ENCODE assay signal across 24 cellular contexts in the genomic region with DNA sequence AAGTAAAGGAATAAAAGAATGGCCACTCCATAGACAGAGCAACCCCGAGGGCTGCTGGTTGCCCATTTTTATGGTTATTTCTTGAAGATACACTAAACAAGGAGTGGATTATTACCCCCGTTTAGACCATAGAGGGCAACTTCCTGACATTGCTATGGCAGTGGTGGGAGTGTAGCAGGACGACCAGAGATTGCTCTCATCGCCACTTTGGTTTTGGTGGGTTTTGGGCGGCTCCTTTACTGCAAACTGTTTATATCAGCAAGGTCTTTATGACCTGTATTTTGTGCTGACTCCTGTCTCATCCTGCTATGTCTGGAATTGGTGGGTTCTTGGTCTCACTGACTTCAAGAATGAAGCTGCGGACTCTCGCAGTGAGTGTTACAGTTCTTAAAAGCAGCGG.
"Had no signal": no experiment of that assay in that cellular context is flagged by ENCODE, and none has a peak within 500 bp of the region (broad histone marks: within the 10 kb centered on the region; RNA-seq: fewer than 3 reads in every experiment).

No MANE protein-coding gene starts in this region.

- H3K27me3 Mint-ChIP-seq: activated B cell treated with CpG ODN at 0.5 μM for 24 hours; activated CD4-positive, alpha-beta memory T cell treated with anti-CD3 and anti-CD28 coated beads for 36 hours; activated CD4-positive, alpha-beta T cell treated with anti-CD3 and anti-CD28 coated beads, Interleukin-2, amount 10 ng/mL, durations not matched to agents 7 days and 5 days; activated naive CD8-positive, alpha-beta T cell; brain had no signal

- H3K9me3 ChIP-seq: Peyer's patch, SJSA1 had no signal

- H3K27me3 ChIP-seq: Peyer's patch, SJSA1 had no signal

- H3K4me1 ChIP-seq: Peyer's patch had no signal

- H3K9me3 Mint-ChIP-seq: activated B cell treated with CpG ODN at 0.5 μM for 24 hours; activated CD4-positive, alpha-beta memory T cell treated with anti-CD3 and anti-CD28 coated beads for 36 hours; activated CD4-positive, alpha-beta T cell treated with anti-CD3 and anti-CD28 coated beads, Interleukin-2, amount 10 ng/mL, durations not matched to agents 7 days and 5 days; activated T-cell treated with anti-CD3 and anti-CD28 coated beads, Interleukin-2, amount 50 U/mL, for 4 hours had no signal

- DNase-seq: activated B cell treated with CpG ODN at 0.5 μM for 24 hours; activated CD4-positive, alpha-beta memory T cell treated with anti-CD3 and anti-CD28 coated beads for 36 hours; activated CD4-positive, alpha-beta T cell treated with anti-CD3 and anti-CD28 coated beads for 1 hour; activated CD4-positive, alpha-beta T cell treated with anti-CD3 and anti-CD28 coated beads, Interleukin-2, amount 10 ng/mL, durations not matched to agents 7 days and 5 days; activated CD8-positive, alpha-beta memory T cell treated with anti-CD3 and anti-CD28 coated beads for 24 hours; activated effector memory CD4-positive, alpha-beta T cell treated with anti-CD3 and anti-CD28 coated beads, Interleukin-2, amount 50 U/mL, for 16 hours; activated naive CD4-positive, alpha-beta T cell treated with anti-CD3 and anti-CD28 coated beads for 36 hours; activated T-cell treated with anti-CD3 and anti-CD28 coated beads, Interleukin-2, amount 50 U/mL, for 4 hours; amygdala; IMR-90; KG1; NCI-H1092 treated with DMSO at 0.1 percent for 48 hours; NCI-H1417 treated with DMSO at 0.1 percent for 48 hours; NCI-H1694; NCI-H2029 treated with DMSO at 0.1 percent for 48 hours; NCI-H510A treated with DMSO at 0.1 percent for 48 hours; NCI-H748 treated with DMSO at 0.1 percent for 48 hours; Peyer's patch; SHP77 had no signal

- FAIRE-seq: astrocyte had no signal

- H3K36me3 Mint-ChIP-seq: activated CD4-positive, alpha-beta memory T cell treated with anti-CD3 and anti-CD28 coated beads for 36 hours had no signal

- H3K4me3 Mint-ChIP-seq: activated B cell treated with CpG ODN at 0.5 μM for 24 hours; activated CD4-positive, alpha-beta memory T cell treated with anti-CD3 and anti-CD28 coated beads for 36 hours; activated CD4-positive, alpha-beta T cell treated with anti-CD3 and anti-CD28 coated beads, Interleukin-2, amount 10 ng/mL, durations not matched to agents 7 days and 5 days; activated naive CD4-positive, alpha-beta T cell treated with anti-CD3 and anti-CD28 coated beads for 36 hours; activated naive CD8-positive, alpha-beta T cell; activated T-cell treated with anti-CD3 and anti-CD28 coated beads, Interleukin-2, amount 50 U/mL, for 4 hours; brain; T-helper 1 cell treated with Interleukin-12 subunit alpha and Interleukin-12 subunit beta and Interleukin-4 antibody, amounts not matched to agents 30 μg/mL and 1 μg/mL, for 36 hours had no signal

- H3K4me3 ChIP-seq: Peyer's patch, SJSA1 had no signal

- H3K4me1 Mint-ChIP-seq: activated CD4-positive, alpha-beta T cell treated with anti-CD3 and anti-CD28 coated beads, Interleukin-2, amount 10 ng/mL, durations not matched to agents 7 days and 5 days had no signal

- H3K27ac ChIP-seq: SJSA1 had no signal

- H3K36me3 ChIP-seq: Peyer's patch, SJSA1 had no signal

- ATAC-seq: activated T-cell treated with anti-CD3 and anti-CD28 coated beads, Interleukin-2, amount 50 U/mL, for 4 hours had no signal

- H3K27ac Mint-ChIP-seq: activated B cell treated with CpG ODN at 0.5 μM for 24 hours; activated CD4-positive, alpha-beta memory T cell treated with anti-CD3 and anti-CD28 coated beads for 36 hours; activated CD4-positive, alpha-beta T cell treated with anti-CD3 and anti-CD28 coated beads, Interleukin-2, amount 10 ng/mL, durations not matched to agents 7 days and 5 days; activated naive CD4-positive, alpha-beta T cell treated with anti-CD3 and anti-CD28 coated beads for 36 hours; activated naive CD8-positive, alpha-beta T cell; brain; T-helper 1 cell treated with Interleukin-12 subunit alpha and Interleukin-12 subunit beta and Interleukin-4 antibody, amounts not matched to agents 30 μg/mL and 1 μg/mL, for 36 hours had no signal
